ENCODE assay signal across 8 cellular contexts in genomic region chrX:129905787-129906580, GRCh38. TPM values are rescaled to one million over a fixed set of nuclear protein-coding genes. Genes with fewer than 3 reads are reported as not detected.
DNase-seq lines count a peak whose midpoint lies in the region; ATAC-seq and TF ChIP-seq lines count a peak whose summit lies in the region.

Gene UTP14A (plus strand): TSS chrX:129906164. CDS start chrX:129906211, 47 bp downstream.

- intact Hi-C loops in left lung (cut with DNase I), result no loop called here

- H3K27me3 ChIP-seq in left lung, result no peaks in the 10 kb centered on the region

- H3K4me3 ChIP-seq in left lung, result peak within 1 kb of the TSS; percentile 41 to 57

- peak within 1 kb of the TSS; percentile 81 for H3K27ac ChIP-seq in C4-2B
- H3K27ac ChIP-seq in left lung, result peak within 1 kb of the TSS; percentile 65 to 78

- H3K9me3 ChIP-seq in left lung, result no peaks in the 10 kb centered on the region

- DNase-seq in NCI-H774 (lab: John Stamatoyannopoulos, UW) (peak; percentile 94), dermis blood vessel endothelial cell (peak; percentile 92), left lung (peak; percentile 89 to 90)
- DNase-seq in activated CD4-positive, alpha-beta T cell treated with anti-CD3 and anti-CD28 coated beads, Interleukin-2, amount 50 U/mL, for 4 hours, result peak; percentile 75 to 81
- DNase-seq in stimulated activated CD4-positive, alpha-beta T cell treated with anti-CD3 and anti-CD28 coated beads, Interleukin-2, amount 100 ng/mL, for 48 hours, result peak; percentile 71

- peaks cover 0 to 7% of the 10 kb centered on the region in 2 donors for H3K4me1 ChIP-seq in left lung

- TF ChIP-seq CTCF in C4-2B (conservative IDR thresholded peaks at IDR 0.05) (no peak), left lung (IDR thresholded peaks at IDR 0.05) (no peak)

- peaks cover 0 to 30% of the 10 kb centered on the region in 2 donors for H3K36me3 ChIP-seq in left lung

- peak; percentile 98 for ATAC-seq in GM19395 (IDR thresholded peaks at IDR 0.05; ENCODE audit: unreplicated experiment)
- ATAC-seq in HG03565 (IDR thresholded peaks at IDR 0.05; ENCODE audit: unreplicated experiment), result peak; percentile 95
- ATAC-seq in left lung, result peak; percentile 99

RNA-seq across cellular contexts. Expression of gene UTP14A, which starts in this region (rescaled TPM):
- total RNA-seq in dermis blood vessel endothelial cell (20.9 and 25.0 TPM in 2 replicates), left lung (10 to 100 TPM; 12.3 to 16.3 TPM)

Comparison
In these comparisons a context has a peak if more than half of its experiments do, and no peak if none do; other contexts are left out.
1. Peak in every context shown above with its lines: DNase-seq, ATAC-seq, H3K4me3 ChIP-seq and H3K27ac ChIP-seq.